ENCODE assay signal across 1 cellular context in genomic region chrX:131067216-131067615, GRCh38.
TF ChIP-seq lines count a peak whose summit lies in the region.

No MANE protein-coding gene starts in this region.

TF ChIP-seq in GM23338, 12 proteins besides CTCF, POLR2A, EP300 and RAD21 (continued from another document):
- no peak for TF ChIP-seq ZNF462 (CRISPR knock-in tag; IDR thresholded peaks at IDR 0.05)
- TF ChIP-seq ETS1 (IDR thresholded peaks at IDR 0.05), result no peak
- no peak for TF ChIP-seq CREB1 (CRISPR knock-in tag; IDR thresholded peaks at IDR 0.05; ENCODE audit: low read depth)
